Comparison of ENCODE assay signal across 1 cellular context in genomic region chr5:126462239-126463014, GRCh38.
TF ChIP-seq lines count a peak whose summit lies in the region.

No MANE protein-coding gene starts in this region.

TF ChIP-seq in GM12878, 131 proteins besides CTCF, POLR2A, EP300 and RAD21 (continued from another document):
- TF ChIP-seq ZBTB11 (CRISPR knock-in tag; IDR thresholded peaks at IDR 0.05) (no peak), BACH1 (IDR thresholded peaks at IDR 0.05; ENCODE audit: borderline replicate concordance) (no peak), ZBED1 (IDR thresholded peaks at IDR 0.05; ENCODE audit: borderline replicate concordance) (no peak), EGR1 (IDR thresholded peaks at IDR 0.05; ENCODE audit: borderline replicate concordance in 1 of 2, low read depth in 2 of 2, low read length in 2 of 2) (peak in 1 of 2 experiments; percentile 37; a peak in 1 of 3 replicates), NBN (IDR thresholded peaks at IDR 0.05) (0 out of 2 replicates have a peak, but pooled peaks have one; percentile 28), MTA2 (IDR thresholded peaks at IDR 0.05; ENCODE audit: low read depth) (peak; percentile 43; the same call in 1 of the 2 replicates), EED (IDR thresholded peaks at IDR 0.05; ENCODE audit: low read depth) (peak; percentile 69), RELB (IDR thresholded peaks at IDR 0.05; ENCODE audit: low read depth) (peak; percentile 48), RCOR1 (conservative IDR thresholded peaks at IDR 0.05; ENCODE audit: low read depth, low read length) (0 out of 2 replicates have a peak, but pooled peaks have one; percentile 58)
TF ChIP-seq in GM12878: peak in this region for 11.
